Comparison of ENCODE assay signal across 7 cellular contexts in the genomic region with DNA sequence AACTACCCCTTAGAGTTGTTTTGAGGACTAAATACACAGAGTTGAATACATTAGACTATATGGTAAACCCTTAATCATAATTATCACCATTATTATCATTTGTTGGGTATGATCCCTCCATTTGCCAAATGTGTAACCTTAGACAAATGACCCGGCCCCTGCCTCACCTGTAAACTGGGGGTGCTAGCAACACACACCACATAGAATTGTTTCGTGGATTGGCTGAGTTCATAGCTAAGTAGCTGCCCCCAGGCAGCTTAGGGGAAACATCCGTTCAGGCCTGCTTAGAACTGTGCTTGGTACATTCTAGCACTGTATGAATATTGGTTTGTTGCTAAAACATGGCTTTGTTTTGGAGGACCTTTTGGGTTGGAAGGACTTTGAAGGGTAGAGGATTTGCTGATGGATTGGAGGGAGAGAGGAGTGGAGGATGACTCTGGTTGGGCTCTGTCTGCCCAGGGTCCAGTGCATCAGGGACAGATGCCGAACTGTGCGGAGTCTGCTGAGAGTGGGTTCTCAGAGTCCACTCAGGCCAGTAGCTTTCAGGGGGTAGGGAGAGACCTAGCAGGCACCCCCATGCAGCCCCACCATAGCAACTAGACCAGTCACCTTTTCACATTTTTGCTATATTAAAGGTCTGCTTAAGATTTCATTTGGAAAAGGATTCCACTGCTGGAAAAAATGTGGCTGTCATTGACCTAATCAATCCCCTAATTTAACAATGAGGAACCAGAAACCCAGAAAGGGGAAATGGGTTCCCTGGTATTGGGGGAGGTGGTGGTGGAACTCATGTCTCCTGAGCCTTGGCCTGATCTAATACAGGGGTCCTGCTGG. TPM values are rescaled to one million over a fixed set of nuclear protein-coding genes. Genes with fewer than 3 reads are reported as not detected.
DNase-seq lines count a peak whose midpoint lies in the region; ATAC-seq, FAIRE-seq and TF ChIP-seq lines count a peak whose summit lies in the region.

No MANE protein-coding gene starts in this region.

- H3K4me3 ChIP-seq in NB4 (ENCODE audit: low read depth, low read length), result peak overlapping the region; percentile 74
- peak overlapping the region; percentile 74 for H3K4me3 ChIP-seq in psoas muscle
- H3K4me3 ChIP-seq in MM.1S (ENCODE audit: low read length), result no peak overlapping the region

- H3K36me3 ChIP-seq in psoas muscle (ENCODE audit: insufficient read depth in 1 of 2, low read depth in 1 of 2), result no peaks in the 10 kb centered on the region
- no peaks in the 10 kb centered on the region for H3K36me3 ChIP-seq in MM.1S (replicated peaks; ENCODE audit: insufficient read depth, low read length)

- H3K79me2 ChIP-seq in MM.1S (ENCODE audit: low read length), result no peaks in the 10 kb centered on the region

- H3K9me3 Mint-ChIP-seq in effector memory CD8-positive, alpha-beta T cell, result no peaks in the 10 kb centered on the region

- intact Hi-C loops in psoas muscle (cut with DNase I), result no loop called here

- H3F3A ChIP-seq in MM.1S (ENCODE audit: insufficient read depth, low read length), result no peaks in the 10 kb centered on the region

- H3K4me3 Mint-ChIP-seq in effector memory CD8-positive, alpha-beta T cell, result peak overlapping the region; percentile 85

- H3K9ac ChIP-seq in MM.1S (ENCODE audit: low read length), result no peak overlapping the region

- TF ChIP-seq CTCF in NB4 (IDR thresholded peaks at IDR 0.05; ENCODE audit: low read depth, low read length), result no peak
- TF ChIP-seq CTCF in psoas muscle (IDR thresholded peaks at IDR 0.05), result no peak
- no peak for TF ChIP-seq CTCF in MM.1S (IDR thresholded peaks at IDR 0.05; ENCODE audit: low read length)

- H2AFZ ChIP-seq in MM.1S (ENCODE audit: low read length), result no peak overlapping the region

- no peaks in the 10 kb centered on the region for H3K4me1 ChIP-seq in psoas muscle
- no peaks in the 10 kb centered on the region for H3K4me1 ChIP-seq in MM.1S (ENCODE audit: low read length)

- no peaks in the 10 kb centered on the region for H4K20me1 ChIP-seq in MM.1S (ENCODE audit: insufficient read depth, low read length)

- H3K4me2 ChIP-seq in MM.1S (ENCODE audit: low read depth, low read length), result no peak overlapping the region

- DNase-seq in GM12891 (ENCODE audit: insufficient read length, low spot score) (no peak), NB4 (ENCODE audit: low read depth) (peak; percentile 44), psoas muscle (no peak), germinal center (ENCODE audit: low spot score) (no peak), MM.1S (no peak), NCI-H345 (lab: John Stamatoyannopoulos, UW) (no peak)
- no peak for DNase-seq in effector memory CD8-positive, alpha-beta T cell

- H3K27ac ChIP-seq in psoas muscle, result no peak overlapping the region
- no peak overlapping the region for H3K27ac ChIP-seq in MM.1S (ENCODE audit: low read length)

- no peak for FAIRE-seq in GM12891 (lab: Jason Lieb, UNC)

- TF ChIP-seq POLR2A in GM12891 (IDR thresholded peaks at IDR 0.05; ENCODE audit: low read depth, low read length) (no peak), NB4 (IDR thresholded peaks at IDR 0.05; ENCODE audit: extremely low read depth, insufficient read length) (no peak)

- H3K9me2 ChIP-seq in MM.1S (replicated peaks; ENCODE audit: insufficient read depth, low read length), result no peaks in the 10 kb centered on the region

- H3K27ac Mint-ChIP-seq in effector memory CD8-positive, alpha-beta T cell, result peak overlapping the region; percentile 92 to 99

- peaks cover 64 to 69% of the 10 kb centered on the region in 2 donors for H3K4me1 Mint-ChIP-seq in effector memory CD8-positive, alpha-beta T cell (ENCODE audit: low read depth in 2 of 2)

- H3K36me3 Mint-ChIP-seq in effector memory CD8-positive, alpha-beta T cell (ENCODE audit: insufficient read depth), result peaks cover 11% of the 10 kb centered on the region

- ATAC-seq in effector memory CD8-positive, alpha-beta T cell (replicated peaks), result no peak
- no peak for ATAC-seq in psoas muscle

- no peaks in the 10 kb centered on the region for H3K9me3 ChIP-seq in psoas muscle
- H3K9me3 ChIP-seq in MM.1S (replicated peaks; ENCODE audit: insufficient read depth, low read length), result no peaks in the 10 kb centered on the region

- H3K27me3 ChIP-seq in psoas muscle (ENCODE audit: insufficient read depth in 3 of 3, low read length in 2 of 3) (peaks cover 0 to 16% (median 9%) of the 10 kb centered on the region in 3 donors), MM.1S (replicated peaks; ENCODE audit: insufficient read depth, low read length) (peaks cover 11% of the 10 kb centered on the region)

- WGBS in psoas muscle, 3 donors, result 78 to 85% (median 79%) methylated on average over 5 of the region's 5 CpGs

- no peaks in the 10 kb centered on the region for H3K27me3 Mint-ChIP-seq in effector memory CD8-positive, alpha-beta T cell

TF ChIP-seq in GM12891, 5 proteins besides CTCF, POLR2A, EP300 and RAD21:
- TF ChIP-seq POLR2AphosphoS5 (IDR thresholded peaks at IDR 0.05; ENCODE audit: low read depth, low read length) (no peak), PAX5 (IDR thresholded peaks at IDR 0.05; ENCODE audit: insufficient read depth, low read length, severe bottlenecking) (no peak), POU2F2 (IDR thresholded peaks at IDR 0.05; ENCODE audit: low read depth, low read length) (no peak), TAF1 (IDR thresholded peaks at IDR 0.05; ENCODE audit: low read depth, low read length) (no peak), SPI1 (IDR thresholded peaks at IDR 0.05; ENCODE audit: low read depth, low read length) (peak; percentile 41; the same call in 1 of the 2 replicates)

RNA-seq across cellular contexts. Expression of gene RIN3, which starts 2.1 kb away (rescaled TPM):
- 7.6 TPM for polyA plus RNA-seq in GM12891 (2012; ENCODE audit: low read depth, missing spikeins)
- 1 to 10 TPM; 3.8 to 8.7 (median 5.1) TPM for total RNA-seq in psoas muscle
- polyA plus RNA-seq in psoas muscle, result 1 to 10 TPM; 1.2 to 2.9 (median 1.5) TPM
